ENCODE assay signal across 37 cellular contexts in the genomic region with DNA sequence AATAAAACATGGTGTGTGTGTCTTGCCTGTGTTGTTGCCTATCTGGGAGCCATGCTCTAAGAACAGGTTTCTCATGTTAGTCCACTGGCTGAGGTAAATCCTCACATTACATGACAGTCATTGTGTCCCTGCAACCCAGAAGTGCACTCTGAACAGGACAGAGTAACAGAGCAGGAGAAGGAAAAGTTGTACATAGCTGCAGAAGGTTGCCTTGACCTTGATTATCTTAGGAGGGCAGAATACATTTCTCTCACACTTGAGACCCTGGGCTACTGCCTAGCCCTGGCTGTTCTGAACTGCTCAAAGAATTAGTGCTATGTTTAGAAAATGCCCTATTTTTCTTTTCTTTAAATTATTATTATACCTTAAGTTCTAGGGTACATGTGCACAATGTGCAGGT. TPM values are rescaled to one million over a fixed set of nuclear protein-coding genes. Genes with fewer than 3 reads are reported as not detected.
"Had no signal": no experiment of that assay in that cellular context is flagged by ENCODE, and none has a peak within 500 bp of the region (broad histone marks: within the 10 kb centered on the region; RNA-seq: fewer than 3 reads in every experiment).

No MANE protein-coding gene starts in this region.

- H3K27ac ChIP-seq: adrenal gland, ascending aorta, body of pancreas, brain microvascular endothelial cell, breast epithelium, cardiac muscle cell had no signal

- ATAC-seq: activated naive CD4-positive, alpha-beta T cell treated with anti-CD3 and anti-CD28 coated beads, Interleukin-2, amount 50 U/mL, for 72 hours; activated naive CD8-positive, alpha-beta T cell treated with anti-CD3 and anti-CD28 coated beads, Interleukin-2, amount 50 U/mL, for 24 hours; activated T-cell treated with anti-CD3 and anti-CD28 coated beads, Interleukin-2, amount 50 U/mL, for 4 hours; activated T-cell treated with anti-CD3 and anti-CD28 coated beads, Interleukin-2, amount 50 U/mL, for 72 hours; activated T-helper 17 cell treated with anti-CD3 and anti-CD28 coated beads, Interleukin-2, amount 50 U/mL, for 72 hours; body of pancreas had no signal

- DNase-seq: activated effector memory CD4-positive, alpha-beta T cell treated with anti-CD3 and anti-CD28 coated beads, Interleukin-2, amount 50 U/mL, for 16 hours; activated effector memory CD4-positive, alpha-beta T cell treated with Interleukin-2 at 50 U/mL for 16 hours; activated gamma-delta T cell; activated gamma-delta T cell treated with Interleukin-2 at 50 U/mL for 16 hours; activated naive CD4-positive, alpha-beta T cell; activated naive CD4-positive, alpha-beta T cell treated with anti-CD3 and anti-CD28 coated beads for 36 hours; activated naive CD4-positive, alpha-beta T cell treated with anti-CD3 and anti-CD28 coated beads, Interleukin-2, amount 10 ng/mL, durations not matched to agents 7 days and 5 days; activated naive CD4-positive, alpha-beta T cell treated with anti-CD3 and anti-CD28 coated beads, Interleukin-2, amount 50 U/mL, for 16 hours; activated naive CD4-positive, alpha-beta T cell treated with Interleukin-2 at 50 U/mL for 16 hours; activated naive CD8-positive, alpha-beta T cell treated with anti-CD3 and anti-CD28 coated beads for 36 hours; activated naive CD8-positive, alpha-beta T cell treated with anti-CD3 and anti-CD28 coated beads, Interleukin-2, amount 10 ng/mL, durations not matched to agents 7 days and 5 days; activated naive CD8-positive, alpha-beta T cell treated with anti-CD3 and anti-CD28 coated beads, Interleukin-2, amount 50 U/mL, for 24 hours; activated T-cell treated with anti-CD3 and anti-CD28 coated beads, Interleukin-2, amount 50 U/mL, for 1 hour; activated T-cell treated with anti-CD3 and anti-CD28 coated beads, Interleukin-2, amount 50 U/mL, for 24 hours; activated T-cell treated with anti-CD3 and anti-CD28 coated beads, Interleukin-2, amount 50 U/mL, for 4 hours; activated T-cell treated with anti-CD3 and anti-CD28 coated beads, Interleukin-2, amount 50 U/mL, for 48 hours; activated T-cell treated with anti-CD3 and anti-CD28 coated beads, Interleukin-2, amount 50 U/mL, for 72 hours; adrenal gland; amniotic stem cell; amygdala; anterior cingulate cortex; aorta; body of pancreas; brain microvascular endothelial cell; caudate nucleus; central memory CD4-positive, alpha-beta T cell; cerebellar nuclear complex had no signal

- FAIRE-seq: astrocyte, bronchial epithelial cell had no signal

- H3K4me3 ChIP-seq: adrenal gland, ascending aorta, body of pancreas, breast epithelium, cardiac muscle cell had no signal

- H3K36me3 ChIP-seq: adrenal gland, brain microvascular endothelial cell, breast epithelium, cardiac muscle cell had no signal

- H3K4me1 ChIP-seq: ascending aorta, breast epithelium had no signal

- H3K27me3 ChIP-seq: adrenal gland, ascending aorta, body of pancreas, brain microvascular endothelial cell, breast epithelium, cardiac muscle cell had no signal

RNA-seq across cellular contexts. Expression of a gene that starts 20.0 kb away (rescaled TPM):
- total RNA-seq: activated naive CD4-positive, alpha-beta T cell treated with anti-CD3 and anti-CD28 coated beads for 36 hours; activated naive CD4-positive, alpha-beta T cell treated with anti-CD3 and anti-CD28 coated beads, Interleukin-2, amount 50 U/mL, for 72 hours; activated naive CD8-positive, alpha-beta T cell treated with anti-CD3 and anti-CD28 coated beads for 36 hours; activated naive CD8-positive, alpha-beta T cell treated with anti-CD3 and anti-CD28 coated beads, Interleukin-2, amount 10 ng/mL, durations not matched to agents 7 days and 5 days; activated T-cell treated with anti-CD3 and anti-CD28 coated beads, Interleukin-2, amount 50 U/mL, for 72 hours; activated T-helper 1 cell treated with anti-CD3 and anti-CD28 coated beads, Interleukin-12 subunit alpha, Interleukin-12 subunit beta, Interleukin-2, Interleukin-4 antibody, amounts not matched to agents 30 ng/mL and 10 ng/mL and 1 ng/mL, durations not matched to agents 14 hours and 24 hours and 36 hours; activated T-helper 17 cell treated with anti-CD3 and anti-CD28 coated beads, Interleukin-2, amount 50 U/mL, for 72 hours; activated T-helper 2 cell treated with anti-CD3 and anti-CD28 coated beads, Interferon-gamma antibody, Interleukin-2, Interleukin-4, amounts not matched to agents 10 μg/mL and 5 μg/mL and 100 μg/mL, durations not matched to agents 14 hours and 24 hours and 36 hours; aorta; astrocyte; bronchial epithelial cell; cardiac muscle cell had no signal

RNA-seq across cellular contexts. Expression of a gene that starts 30.8 kb away (rescaled TPM):
- total RNA-seq: activated naive CD4-positive, alpha-beta T cell treated with anti-CD3 and anti-CD28 coated beads for 36 hours; activated naive CD4-positive, alpha-beta T cell treated with anti-CD3 and anti-CD28 coated beads, Interleukin-2, amount 50 U/mL, for 72 hours; activated naive CD8-positive, alpha-beta T cell treated with anti-CD3 and anti-CD28 coated beads, Interleukin-2, amount 10 ng/mL, durations not matched to agents 7 days and 5 days; activated T-helper 2 cell treated with anti-CD3 and anti-CD28 coated beads, Interferon-gamma antibody, Interleukin-2, Interleukin-4, amounts not matched to agents 10 μg/mL and 5 μg/mL and 100 μg/mL, durations not matched to agents 14 hours and 24 hours and 36 hours; aorta; cardiac muscle cell; cerebellum had no signal
- polyA plus RNA-seq: aorta, cardiac muscle cell had no signal
